2 cellular contexts compared by ENCODE assay signal in genomic region chr1:9555942-9556341, GRCh38.
TF ChIP-seq lines count a peak whose summit lies in the region.

No MANE protein-coding gene starts in this region.

TF ChIP-seq in HepG2, 621 proteins besides CTCF, POLR2A, EP300 and RAD21:
- TF ChIP-seq RARA (CRISPR knock-in tag; IDR thresholded peaks at IDR 0.05): peak; percentile 40; the same call in 1 of the 2 replicates
- TF ChIP-seq RBM22 (optimal IDR thresholded peaks at IDR 0.05; ENCODE audit: low read length): peak; percentile 30
- TF ChIP-seq THAP11 (CRISPR knock-in tag; IDR thresholded peaks at IDR 0.05): no peak
- no peak for TF ChIP-seq SRF (IDR thresholded peaks at IDR 0.05; ENCODE audit: low read depth, low read length)
- no peak for TF ChIP-seq SP2 (CRISPR knock-in tag; IDR thresholded peaks at IDR 0.05)
- TF ChIP-seq, protein P1, sequence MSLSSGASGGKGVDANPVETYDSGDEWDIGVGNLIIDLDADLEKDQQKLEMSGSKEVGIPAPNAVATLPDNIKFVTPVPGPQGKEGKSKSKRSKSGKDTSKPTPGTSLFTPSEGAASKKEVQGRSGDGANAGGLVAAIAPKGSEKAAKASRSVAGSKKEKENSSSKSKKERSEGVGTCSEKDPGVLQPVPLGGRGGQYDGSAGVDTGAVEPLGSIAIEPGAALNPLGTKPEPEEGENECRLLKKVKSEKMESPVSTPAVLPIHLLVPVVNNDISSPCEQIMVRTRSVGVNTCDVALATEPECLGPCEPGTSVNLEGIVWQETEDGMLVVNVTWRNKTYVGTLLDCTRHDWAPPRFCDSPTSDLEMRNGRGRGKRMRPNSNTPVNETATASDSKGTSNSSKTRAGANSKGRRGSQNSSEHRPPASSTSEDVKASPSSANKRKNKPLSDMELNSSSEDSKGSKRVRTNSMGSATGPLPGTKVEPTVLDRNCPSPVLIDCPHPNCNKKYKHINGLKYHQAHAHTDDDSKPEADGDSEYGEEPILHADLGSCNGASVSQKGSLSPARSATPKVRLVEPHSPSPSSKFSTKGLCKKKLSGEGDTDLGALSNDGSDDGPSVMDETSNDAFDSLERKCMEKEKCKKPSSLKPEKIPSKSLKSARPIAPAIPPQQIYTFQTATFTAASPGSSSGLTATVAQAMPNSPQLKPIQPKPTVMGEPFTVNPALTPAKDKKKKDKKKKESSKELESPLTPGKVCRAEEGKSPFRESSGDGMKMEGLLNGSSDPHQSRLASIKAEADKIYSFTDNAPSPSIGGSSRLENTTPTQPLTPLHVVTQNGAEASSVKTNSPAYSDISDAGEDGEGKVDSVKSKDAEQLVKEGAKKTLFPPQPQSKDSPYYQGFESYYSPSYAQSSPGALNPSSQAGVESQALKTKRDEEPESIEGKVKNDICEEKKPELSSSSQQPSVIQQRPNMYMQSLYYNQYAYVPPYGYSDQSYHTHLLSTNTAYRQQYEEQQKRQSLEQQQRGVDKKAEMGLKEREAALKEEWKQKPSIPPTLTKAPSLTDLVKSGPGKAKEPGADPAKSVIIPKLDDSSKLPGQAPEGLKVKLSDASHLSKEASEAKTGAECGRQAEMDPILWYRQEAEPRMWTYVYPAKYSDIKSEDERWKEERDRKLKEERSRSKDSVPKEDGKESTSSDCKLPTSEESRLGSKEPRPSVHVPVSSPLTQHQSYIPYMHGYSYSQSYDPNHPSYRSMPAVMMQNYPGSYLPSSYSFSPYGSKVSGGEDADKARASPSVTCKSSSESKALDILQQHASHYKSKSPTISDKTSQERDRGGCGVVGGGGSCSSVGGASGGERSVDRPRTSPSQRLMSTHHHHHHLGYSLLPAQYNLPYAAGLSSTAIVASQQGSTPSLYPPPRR (CRISPR knock-in tag; IDR thresholded peaks at IDR 0.05; ENCODE audit: borderline replicate concordance): no peak
- 0 out of 2 replicates have a peak, but pooled peaks have one; percentile 24 for TF ChIP-seq MED1 (CRISPR knock-in tag; IDR thresholded peaks at IDR 0.05)
- TF ChIP-seq, protein P2, sequence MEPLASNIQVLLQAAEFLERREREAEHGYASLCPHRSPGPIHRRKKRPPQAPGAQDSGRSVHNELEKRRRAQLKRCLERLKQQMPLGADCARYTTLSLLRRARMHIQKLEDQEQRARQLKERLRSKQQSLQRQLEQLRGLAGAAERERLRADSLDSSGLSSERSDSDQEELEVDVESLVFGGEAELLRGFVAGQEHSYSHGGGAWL (CRISPR knock-in tag; IDR thresholded peaks at IDR 0.05): no peak
- TF ChIP-seq, protein P3, sequence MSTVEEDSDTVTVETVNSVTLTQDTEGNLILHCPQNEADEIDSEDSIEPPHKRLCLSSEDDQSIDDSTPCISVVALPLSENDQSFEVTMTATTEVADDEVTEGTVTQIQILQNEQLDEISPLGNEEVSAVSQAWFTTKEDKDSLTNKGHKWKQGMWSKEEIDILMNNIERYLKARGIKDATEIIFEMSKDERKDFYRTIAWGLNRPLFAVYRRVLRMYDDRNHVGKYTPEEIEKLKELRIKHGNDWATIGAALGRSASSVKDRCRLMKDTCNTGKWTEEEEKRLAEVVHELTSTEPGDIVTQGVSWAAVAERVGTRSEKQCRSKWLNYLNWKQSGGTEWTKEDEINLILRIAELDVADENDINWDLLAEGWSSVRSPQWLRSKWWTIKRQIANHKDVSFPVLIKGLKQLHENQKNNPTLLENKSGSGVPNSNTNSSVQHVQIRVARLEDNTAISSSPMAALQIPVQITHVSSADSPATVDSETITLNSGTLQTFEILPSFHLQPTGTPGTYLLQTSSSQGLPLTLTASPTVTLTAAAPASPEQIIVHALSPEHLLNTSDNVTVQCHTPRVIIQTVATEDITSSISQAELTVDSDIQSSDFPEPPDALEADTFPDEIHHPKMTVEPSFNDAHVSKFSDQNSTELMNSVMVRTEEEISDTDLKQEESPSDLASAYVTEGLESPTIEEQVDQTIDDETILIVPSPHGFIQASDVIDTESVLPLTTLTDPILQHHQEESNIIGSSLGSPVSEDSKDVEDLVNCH (CRISPR knock-in tag; IDR thresholded peaks at IDR 0.05): no peak

TF ChIP-seq in HEK293T, 16 proteins besides CTCF, POLR2A, EP300 and RAD21:
- TF ChIP-seq SUZ12 (IDR thresholded peaks at IDR 0.05): no peak
- no peak for TF ChIP-seq NFRKB (IDR thresholded peaks at IDR 0.05)
- TF ChIP-seq L3MBTL2 (conservative IDR thresholded peaks at IDR 0.05): no peak
- no peak for TF ChIP-seq ZNF384 (IDR thresholded peaks at IDR 0.05)
- no peak for TF ChIP-seq LEF1 (IDR thresholded peaks at IDR 0.05; ENCODE audit: borderline replicate concordance)
